Comparison of ENCODE assay signal across 18 cellular contexts in genomic region chr10:3010819-3011422, GRCh38. TPM values are rescaled to one million over a fixed set of nuclear protein-coding genes. Genes with fewer than 3 reads are reported as not detected.
DNase-seq lines count a peak whose midpoint lies in the region; ATAC-seq lines count a peak whose summit lies in the region.
"Had no signal": no experiment of that assay in that cellular context is flagged by ENCODE, and none has a peak within 500 bp of the region (broad histone marks: within the 10 kb centered on the region; RNA-seq: fewer than 3 reads in every experiment).

No MANE protein-coding gene starts in this region.

- no peak overlapping the region for H4K91ac ChIP-seq in neuronal stem cell (ENCODE audit: low read depth, low read length, poor library complexity)

- H3K4me1 ChIP-seq in neuronal stem cell (ENCODE audit: control insufficient read depth in 2 of 2, insufficient read depth in 1 of 2, low read depth in 1 of 2, low read length in 2 of 2) = peaks cover 0 to 7% of the 10 kb centered on the region in 2 donors
- H3K4me1 ChIP-seq: adrenal gland had no signal

- no peak overlapping the region for H2AK5ac ChIP-seq in neuronal stem cell (ENCODE audit: low read depth, low read length)

- H3K79me1 ChIP-seq in neuronal stem cell (ENCODE audit: low read depth, low read length) = no peaks in the 10 kb centered on the region

- WGBS in neuronal stem cell (ENCODE audit: extremely low coverage in 2 of 2, insufficient read length in 2 of 2, insufficient replicate concordance in 1 of 2), 2 donors = no CpG with 5 or more reads among the region's 9 CpGs

- no peak overlapping the region for H3K4me3 ChIP-seq in neuronal stem cell (ENCODE audit: low read length in 2 of 2)
- H3K4me3 ChIP-seq: adrenal gland had no signal

- H3K18ac ChIP-seq in neuronal stem cell (ENCODE audit: low read length) = peak overlapping the region; percentile 0

- no peak overlapping the region for H2AFZ ChIP-seq in neuronal stem cell (ENCODE audit: low read length)

- H2BK5ac ChIP-seq in neuronal stem cell (ENCODE audit: low read length) = no peak overlapping the region

- H3K9ac ChIP-seq in neuronal stem cell (ENCODE audit: low read depth, low read length, poor library complexity) = peak overlapping the region; percentile 46

- H4K8ac ChIP-seq in neuronal stem cell (ENCODE audit: low read depth, low read length) = no peak overlapping the region

- DNase-seq in NCI-H2171 treated with DMSO at 0.1 percent for 48 hours (lab: John Stamatoyannopoulos, UW) (peak; percentile 63), NCI-H2171 (lab: John Stamatoyannopoulos, UW) (no peak), NCI-H69 (lab: John Stamatoyannopoulos, UW) (peak; percentile 34), neuronal stem cell (ENCODE audit: low spot score) (no peak), NCI-H2196 treated with DMSO at 0.1 percent for 48 hours (lab: John Stamatoyannopoulos, UW; ENCODE audit: unreplicated experiment) (no peak), NCI-H774 (lab: John Stamatoyannopoulos, UW) (no peak)
- DNase-seq: activated CD4-positive, alpha-beta T cell treated with anti-CD3 and anti-CD28 coated beads for 48 hours; activated effector memory CD4-positive, alpha-beta T cell treated with anti-CD3 and anti-CD28 coated beads, Interleukin-2, amount 50 U/mL, for 16 hours; adrenal gland; effector CD8-positive, alpha-beta T cell; hippocampal formation; kidney glomerular epithelial cell; NCI-H446 treated with DMSO at 0.1 percent for 48 hours; RPMI8226; SW 1271 had no signal

- no peak overlapping the region for H2BK15ac ChIP-seq in neuronal stem cell (ENCODE audit: low read length)

- H3K9me3 ChIP-seq in neuronal stem cell (replicated peaks in 1 of 2; ENCODE audit: control insufficient read depth in 2 of 2, insufficient read depth in 1 of 2, low read depth in 1 of 2, low read length in 2 of 2) = no peaks in the 10 kb centered on the region
- H3K9me3 ChIP-seq: adrenal gland had no signal

- no peak overlapping the region for H2BK12ac ChIP-seq in neuronal stem cell (ENCODE audit: low read length)

- ATAC-seq in esophagus mucosa = peak; percentile 60
- no peak for ATAC-seq in HG02678 (IDR thresholded peaks at IDR 0.05; ENCODE audit: unreplicated experiment)
- ATAC-seq: natural killer cell treated with Interleukin-12 subunit alpha and Interleukin-12 subunit beta and Interleukin-15 and Interleukin-18, amount 100 ng/mL, for 72 hours had no signal

- no peak overlapping the region for H2BK120ac ChIP-seq in neuronal stem cell (ENCODE audit: low read depth, low read length)

- no peaks in the 10 kb centered on the region for H3K36me3 ChIP-seq in neuronal stem cell (replicated peaks in 1 of 2; ENCODE audit: control insufficient read depth in 2 of 2, insufficient read depth in 2 of 2, low read length in 2 of 2)
- H3K36me3 ChIP-seq: adrenal gland had no signal

- H3K4ac ChIP-seq in neuronal stem cell (ENCODE audit: low read length) = no peak overlapping the region

- no peak overlapping the region for H3K14ac ChIP-seq in neuronal stem cell (ENCODE audit: low read length)

- H3K4me2 ChIP-seq in neuronal stem cell (ENCODE audit: insufficient read depth, low read length, poor library complexity, severe bottlenecking) = no peak overlapping the region

- peaks cover 0 to 5% (median 0%) of the 10 kb centered on the region in 3 experiments for H3K27me3 ChIP-seq in neuronal stem cell (ENCODE audit: control insufficient read depth in 3 of 3, insufficient read depth in 3 of 3, low read depth in 1 of 3, low read length in 3 of 3)
- H3K27me3 ChIP-seq: adrenal gland had no signal

- H3K27ac ChIP-seq in neuronal stem cell (replicated peaks; ENCODE audit: low read length) = no peak overlapping the region
- H3K27ac ChIP-seq: adrenal gland had no signal

- no peak overlapping the region for H3K23ac ChIP-seq in neuronal stem cell (ENCODE audit: low read depth, low read length, poor library complexity)

RNA-seq across cellular contexts. Expression of gene PFKP, which starts 56.4 kb away (rescaled TPM):
- total RNA-seq in esophagus mucosa = 78.2 TPM
- polyA plus RNA-seq in neuronal stem cell (2013, experiment 1 of 2) = 21.1 TPM
- 21.1 TPM for polyA plus RNA-seq in neuronal stem cell (2013, experiment 2 of 2)

Comparison
In these comparisons a context has a peak if more than half of its experiments do, and no peak if none do; other contexts are left out.
1. DNase-seq: peak in NCI-H2171 treated with DMSO at 0.1 percent for 48 hours (single experiment) and NCI-H69 (single experiment); none in NCI-H2171 (single experiment), neuronal stem cell (single experiment), NCI-H2196 treated with DMSO at 0.1 percent for 48 hours (single experiment) and NCI-H774 (single experiment).